ENCODE assay signal across 8 cellular contexts in genomic region chr18:76493213-76494107, GRCh38. TPM values are rescaled to one million over a fixed set of nuclear protein-coding genes. Genes with fewer than 3 reads are reported as not detected.
DNase-seq lines count a peak whose midpoint lies in the region; ATAC-seq and TF ChIP-seq lines count a peak whose summit lies in the region.

No MANE protein-coding gene starts in this region.

- peak; percentile 24 for TF ChIP-seq RAD21 in neural cell (conservative IDR thresholded peaks at IDR 0.05)

- H3F3A ChIP-seq in neural cell (ENCODE audit: insufficient read depth, low read length, poor library complexity, severe bottlenecking), result peaks cover 8% of the 10 kb centered on the region

- H3K27me3 Mint-ChIP-seq in activated CD4-positive, alpha-beta memory T cell treated with anti-CD3 and anti-CD28 coated beads for 36 hours, result peaks cover 59% of the 10 kb centered on the region

- H3K4me2 ChIP-seq in neural cell (ENCODE audit: low read length), result peak overlapping the region; percentile 94

- ATAC-seq in HG02571 (IDR thresholded peaks at IDR 0.05; ENCODE audit: unreplicated experiment), result peak; percentile 15

- no peaks in the 10 kb centered on the region for H3K36me3 ChIP-seq in neural cell (ENCODE audit: insufficient read depth, low read length)

- no peaks in the 10 kb centered on the region for H3K9me2 ChIP-seq in neural cell (ENCODE audit: insufficient read depth, low read length)

- no peaks in the 10 kb centered on the region for H3K9me3 ChIP-seq in neural cell (ENCODE audit: low read length)

- H3K4me1 Mint-ChIP-seq in activated CD4-positive, alpha-beta memory T cell treated with anti-CD3 and anti-CD28 coated beads for 36 hours (ENCODE audit: low read depth), result peaks cover 33% of the 10 kb centered on the region

- peaks cover 28% of the 10 kb centered on the region for H3K79me2 ChIP-seq in neural cell (replicated peaks; ENCODE audit: insufficient read depth, low read length)

- H3K27ac Mint-ChIP-seq in activated CD4-positive, alpha-beta memory T cell treated with anti-CD3 and anti-CD28 coated beads for 36 hours, result peak overlapping the region; percentile 4

- DNase-seq in SIG-M5 treated with dmso at 0.1 percent for 504 hours (lab: John Stamatoyannopoulos, UW; ENCODE audit: unreplicated experiment), result peak; percentile 87
- DNase-seq in SIG-M5 (lab: John Stamatoyannopoulos, UW), result no peak
- peak; percentile 97 for DNase-seq in NCI-H146 treated with DMSO at 0.1 percent for 48 hours (lab: John Stamatoyannopoulos, UW; ENCODE audit: unreplicated experiment)
- no peak for DNase-seq in activated CD4-positive, alpha-beta memory T cell treated with anti-CD3 and anti-CD28 coated beads for 36 hours
- peak; percentile 72 for DNase-seq in fibroblast of mammary gland (ENCODE audit: low read depth)
- DNase-seq in cerebellum (ENCODE audit: low spot score), result no peak

- peak overlapping the region; percentile 92 for H3K4me3 ChIP-seq in fibroblast of mammary gland (ENCODE audit: control insufficient read depth, low read depth, low read length)
- peak overlapping the region; percentile 93 for H3K4me3 ChIP-seq in neural cell (ENCODE audit: low read length)

- peak overlapping the region; percentile 70 for H3K27ac ChIP-seq in neural cell (ENCODE audit: low read length)

- intact Hi-C loops in activated CD4-positive, alpha-beta memory T cell treated with anti-CD3 and anti-CD28 coated beads for 36 hours (cut with micrococcal nuclease), result loop anchor here (1.0 to 10.0 kb wide), 10 partner anchors 41 to 1999 kb away; partner anchors contain the start of genes CNDP2, TSHZ1 and ZNF236

- no peak overlapping the region for H2AFZ ChIP-seq in neural cell (ENCODE audit: low read depth, low read length)

- no peak for TF ChIP-seq CTCF in fibroblast of mammary gland (conservative IDR thresholded peaks at IDR 0.05; ENCODE audit: control insufficient read depth, insufficient read depth, low read depth, low read length)
- no peak for TF ChIP-seq CTCF in neural cell (IDR thresholded peaks at IDR 0.05; ENCODE audit: poor library complexity, severe bottlenecking)

- CTCF ChIA-PET in activated CD4-positive, alpha-beta memory T cell treated with anti-CD3 and anti-CD28 coated beads for 36 hours (lab: Charles Lee), result interaction anchor here (0.6 to 1.3 kb wide), 2 partner anchors 66 to 216 kb away, joined by 3 to 5 read pairs; no protein-coding TSS in a partner anchor

- peak overlapping the region; percentile 74 for H3K9ac ChIP-seq in neural cell (ENCODE audit: low read length)

- H3K27me3 ChIP-seq in neural cell (ENCODE audit: insufficient read depth, low read depth, low read length), result no peaks in the 10 kb centered on the region

- POLR2A ChIA-PET in activated CD4-positive, alpha-beta memory T cell treated with anti-CD3 and anti-CD28 coated beads for 36 hours (lab: Charles Lee), result no interaction called here

- no peaks in the 10 kb centered on the region for H4K20me1 ChIP-seq in neural cell (ENCODE audit: insufficient read depth)

- H3K4me3 Mint-ChIP-seq in activated CD4-positive, alpha-beta memory T cell treated with anti-CD3 and anti-CD28 coated beads for 36 hours, result peak overlapping the region; percentile 84

- no peaks in the 10 kb centered on the region for H3K9me3 Mint-ChIP-seq in activated CD4-positive, alpha-beta memory T cell treated with anti-CD3 and anti-CD28 coated beads for 36 hours

- no peak for TF ChIP-seq EP300 in neural cell (conservative IDR thresholded peaks at IDR 0.05; ENCODE audit: poor library complexity, severe bottlenecking)

- no peaks in the 10 kb centered on the region for H3K36me3 Mint-ChIP-seq in activated CD4-positive, alpha-beta memory T cell treated with anti-CD3 and anti-CD28 coated beads for 36 hours

TF ChIP-seq in neural cell, 6 proteins besides CTCF, POLR2A, EP300 and RAD21:
- TF ChIP-seq POLR2AphosphoS5 (IDR thresholded peaks at IDR 0.05) (no peak), EZH2 (IDR thresholded peaks at IDR 0.05; ENCODE audit: borderline replicate concordance, insufficient read depth, low read length, poor library complexity, severe bottlenecking) (no peak), REST (IDR thresholded peaks at IDR 0.05; ENCODE audit: borderline replicate concordance) (no peak), SMC3 (conservative IDR thresholded peaks at IDR 0.05; ENCODE audit: poor library complexity) (peak; percentile 14), MXI1 (conservative IDR thresholded peaks at IDR 0.05; ENCODE audit: poor library complexity, severe bottlenecking) (no peak), TAF1 (IDR thresholded peaks at IDR 0.05; ENCODE audit: low read depth) (peak; percentile 8)

RNA-seq across cellular contexts. Expression of gene ZNF516, which starts 1.6 kb away (rescaled TPM):
- total RNA-seq in activated CD4-positive, alpha-beta memory T cell treated with anti-CD3 and anti-CD28 coated beads for 36 hours, result 1 to 10 TPM; 2.7 to 4.8 TPM
- 8.3 and 11.5 TPM in 2 replicates for polyA plus RNA-seq in neural cell
- 33.2 and 39.4 TPM in 2 replicates for polyA minus RNA-seq in neural cell
- 27.5 TPM for total RNA-seq in cerebellum

Comparison
In these comparisons a context has a peak if more than half of its experiments do, and no peak if none do; other contexts are left out.
1. DNase-seq: peak in SIG-M5 treated with dmso at 0.1 percent for 504 hours (single experiment), NCI-H146 treated with DMSO at 0.1 percent for 48 hours (single experiment) and fibroblast of mammary gland (single experiment); none in SIG-M5 (single experiment), activated CD4-positive, alpha-beta memory T cell treated with anti-CD3 and anti-CD28 coated beads for 36 hours (single experiment) and cerebellum (single experiment).